8 cellular contexts compared by ENCODE assay signal in genomic region chr9:136328622-136329041, GRCh38. TPM values are rescaled to one million over a fixed set of nuclear protein-coding genes. Genes with fewer than 3 reads are reported as not detected.
DNase-seq lines count a peak whose midpoint lies in the region; ATAC-seq and TF ChIP-seq lines count a peak whose summit lies in the region.

No MANE protein-coding gene starts in this region.

- peak overlapping the region in 2 of 4 donors; percentile 50 to 59 for H3K4me3 ChIP-seq in transverse colon

- H3K9me3 ChIP-seq in transverse colon, result no peaks in the 10 kb centered on the region

- peaks cover 28% of the 10 kb centered on the region for H3K27me3 ChIP-seq in transverse colon

- CTCF ChIA-PET in MCF 10A (lab: Yijun Ruan, JAX), result interaction anchor here (1.6 kb wide), 1 partner anchor 9 kb away, joined by 5 read pairs; no protein-coding TSS in a partner anchor

- intact Hi-C loops in activated CD4-positive, alpha-beta T cell treated with anti-CD3 and anti-CD28 coated beads, Interleukin-2, amount 10 ng/mL, durations not matched to agents 24 days and 14 days (cut with micrococcal nuclease), result no loop called here
- intact Hi-C loops in MCF 10A (cut with micrococcal nuclease), result no loop called here
- intact Hi-C loops in transverse colon (cut with DNase I; ENCODE audit: low total_unique reads), result no loop called here

- no peaks in the 10 kb centered on the region for H3K36me3 Mint-ChIP-seq in activated CD4-positive, alpha-beta T cell treated with anti-CD3 and anti-CD28 coated beads, Interleukin-2, amount 10 ng/mL, durations not matched to agents 24 days and 14 days (ENCODE audit: low read depth)
- H3K36me3 Mint-ChIP-seq in MCF 10A (ENCODE audit: insufficient read depth, unreplicated experiment), result peaks cover 5% of the 10 kb centered on the region

- in situ Hi-C loops in transverse colon (cut with MboI; ENCODE audit: low pct_ligation_motif_present in 1 of 4, low pct_unique_long_range_greater_than_20kb in 1 of 4, low sequenced_read_pairs in 3 of 4), result no loop called here

- WGBS in transverse colon (ENCODE audit: low coverage in 1 of 2), 2 donors, result 40% methylated on average over 15 of the region's 15 CpGs; no CpG with 5 or more reads in 1 of the 2 donors

- H3K4me1 ChIP-seq in transverse colon, result peaks cover 7 to 34% (median 18%) of the 10 kb centered on the region in 4 donors

- BruUV-seq in MCF 10A (replicated peaks; lab: Mats Ljungman, UMichigan), result no TSS peak

- ATAC-seq in HG02981 (IDR thresholded peaks at IDR 0.05; ENCODE audit: unreplicated experiment) (no peak), GM19467 (IDR thresholded peaks at IDR 0.05; ENCODE audit: unreplicated experiment) (no peak)

- POLR2A ChIA-PET in MCF 10A (lab: Yijun Ruan, JAX), result interaction anchor here (0.5 kb wide), 1 partner anchor 82 kb away, joined by 3 read pairs; no protein-coding TSS in a partner anchor

- no peaks in the 10 kb centered on the region for H3K36me3 ChIP-seq in transverse colon

- peak overlapping the region; percentile 34 for H3K27ac Mint-ChIP-seq in activated CD4-positive, alpha-beta T cell treated with anti-CD3 and anti-CD28 coated beads, Interleukin-2, amount 10 ng/mL, durations not matched to agents 24 days and 14 days
- H3K27ac Mint-ChIP-seq in MCF 10A (ENCODE audit: low read depth, unreplicated experiment), result peak overlapping the region; percentile 75

- H3K27me3 Mint-ChIP-seq in activated CD4-positive, alpha-beta T cell treated with anti-CD3 and anti-CD28 coated beads, Interleukin-2, amount 10 ng/mL, durations not matched to agents 24 days and 14 days, result no peaks in the 10 kb centered on the region
- no peaks in the 10 kb centered on the region for H3K27me3 Mint-ChIP-seq in MCF 10A (ENCODE audit: insufficient read depth, unreplicated experiment)

- H3K4me3 Mint-ChIP-seq in activated CD4-positive, alpha-beta T cell treated with anti-CD3 and anti-CD28 coated beads, Interleukin-2, amount 10 ng/mL, durations not matched to agents 24 days and 14 days, result peak overlapping the region; percentile 68
- H3K4me3 Mint-ChIP-seq in MCF 10A (ENCODE audit: unreplicated experiment), result peak overlapping the region; percentile 39

- H3K9me3 Mint-ChIP-seq in activated CD4-positive, alpha-beta T cell treated with anti-CD3 and anti-CD28 coated beads, Interleukin-2, amount 10 ng/mL, durations not matched to agents 24 days and 14 days, result no peaks in the 10 kb centered on the region
- H3K9me3 Mint-ChIP-seq in MCF 10A (ENCODE audit: unreplicated experiment), result no peaks in the 10 kb centered on the region

- TF ChIP-seq CTCF in MCF 10A (IDR thresholded peaks at IDR 0.05; ENCODE audit: unreplicated experiment) (no peak), transverse colon (IDR thresholded peaks at IDR 0.05) (no peak)

- no peak for TF ChIP-seq POLR2A in transverse colon (IDR thresholded peaks at IDR 0.05)

- DNase-seq in activated CD4-positive, alpha-beta T cell treated with anti-CD3 and anti-CD28 coated beads, Interleukin-2, amount 10 ng/mL, durations not matched to agents 24 days and 14 days, result no peak
- no peak for DNase-seq in activated CD4-positive, alpha-beta T cell treated with anti-CD3 and anti-CD28 coated beads for 4 hours
- DNase-seq in MCF 10A (ENCODE audit: unreplicated experiment) (no peak), left kidney (ENCODE audit: low read depth, low spot score) (peak; percentile 72), transverse colon (no peak), NCI-H2107 treated with DMSO at 0.1 percent for 48 hours (lab: John Stamatoyannopoulos, UW; ENCODE audit: unreplicated experiment) (no peak)

- H3K27ac ChIP-seq in transverse colon, result peak overlapping the region; percentile 71 to 80 (median 76)

- peaks cover 3% of the 10 kb centered on the region for H3K4me1 Mint-ChIP-seq in activated CD4-positive, alpha-beta T cell treated with anti-CD3 and anti-CD28 coated beads, Interleukin-2, amount 10 ng/mL, durations not matched to agents 24 days and 14 days
- H3K4me1 Mint-ChIP-seq in MCF 10A (ENCODE audit: insufficient read depth, unreplicated experiment), result no peaks in the 10 kb centered on the region

- no peak for TF ChIP-seq EP300 in transverse colon (IDR thresholded peaks at IDR 0.05; ENCODE audit: low read depth)

RNA-seq across cellular contexts. Expression of gene GPSM1, which starts 1.3 kb away (rescaled TPM):
- 19.2 and 20.5 TPM in 2 replicates for total RNA-seq in activated CD4-positive, alpha-beta T cell treated with anti-CD3 and anti-CD28 coated beads, Interleukin-2, amount 10 ng/mL, durations not matched to agents 24 days and 14 days
- total RNA-seq in MCF 10A (2022), result 15.5 and 16.4 TPM in 2 replicates
- 1 to 10 TPM; 2.3 to 8.6 (median 7.0) TPM for total RNA-seq in transverse colon

RNA-seq across cellular contexts. Expression of gene CCDC187, which starts 24.7 kb away (rescaled TPM):
- not detected in 2 replicates for total RNA-seq in activated CD4-positive, alpha-beta T cell treated with anti-CD3 and anti-CD28 coated beads, Interleukin-2, amount 10 ng/mL, durations not matched to agents 24 days and 14 days
- total RNA-seq in MCF 10A (2022) (not detected in 2 replicates), transverse colon (1 to 10 TPM in 1 of 4 donors, under 1 TPM in 2, not detected in 1; 0.40 to 1.1 (median 0.41) TPM)

RNA-seq across cellular contexts. Expression of gene DNLZ, which starts 34.9 kb away (rescaled TPM):
- 31.5 and 34.0 TPM in 2 replicates for total RNA-seq in activated CD4-positive, alpha-beta T cell treated with anti-CD3 and anti-CD28 coated beads, Interleukin-2, amount 10 ng/mL, durations not matched to agents 24 days and 14 days
- total RNA-seq in MCF 10A (2022) (24.5 and 30.5 TPM in 2 replicates), transverse colon (10 to 100 TPM in 2 of 4 donors, 1 to 10 TPM in 2; 6.7 to 17.3 (median 10.4) TPM)

RNA-seq across cellular contexts. Expression of gene CARD9, which starts 44.8 kb away (rescaled TPM):
- 7.8 and 9.2 TPM in 2 replicates for total RNA-seq in activated CD4-positive, alpha-beta T cell treated with anti-CD3 and anti-CD28 coated beads, Interleukin-2, amount 10 ng/mL, durations not matched to agents 24 days and 14 days
- 0.33 and 0.69 TPM in 2 replicates for total RNA-seq in MCF 10A (2022)
- 1 to 10 TPM; 1.1 to 5.6 (median 2.0) TPM for total RNA-seq in transverse colon
